In genomic region chr7:24573554-24574338, GRCh38 we compare ENCODE assay signal across 8 cellular contexts. TPM values are rescaled to one million over a fixed set of nuclear protein-coding genes. Genes with fewer than 3 reads are reported as not detected.
A peak's percentile ranks its signal among the peaks of the same experiment; 100 is the strongest.
DNase-seq lines count a peak whose midpoint lies in the region; ATAC-seq lines count a peak whose summit lies in the region.

No MANE protein-coding gene starts in this region.

- H3K4me1 Mint-ChIP-seq in stimulated activated memory B cell treated with anti-CD40 and anti-IgM and Interleukin-4, amounts not matched to agents 10 μg/mL and 1 μg/mL and 100 μg/mL, for 72 hours, result peaks cover 42% of the 10 kb centered on the region

- WGBS in mesendoderm (ENCODE audit: extremely low coverage, insufficient coverage, low lambda C conversion rate), result no CpG with 5 or more reads among the region's 101 CpGs

- H4K5ac ChIP-seq in mesendoderm (ENCODE audit: low read length), result no peak overlapping the region

- peak overlapping the region; percentile 88 for H3K4me3 Mint-ChIP-seq in stimulated activated memory B cell treated with anti-CD40 and anti-IgM and Interleukin-4, amounts not matched to agents 10 μg/mL and 1 μg/mL and 100 μg/mL, for 72 hours

- H3K4ac ChIP-seq in mesendoderm (ENCODE audit: low read depth, low read length), result peak overlapping the region; percentile 83

- H3K27ac ChIP-seq in effector memory CD4-positive, alpha-beta T cell (ENCODE audit: insufficient read depth, low read length, poor library complexity, severe bottlenecking), result peak overlapping the region; percentile 51
- peak overlapping the region; percentile 96 for H3K27ac ChIP-seq in mesendoderm (ENCODE audit: low read depth, low read length)

- ATAC-seq in HG02623 (IDR thresholded peaks at IDR 0.05; ENCODE audit: unreplicated experiment), result peak; percentile 27
- peak; percentile 74 for ATAC-seq in stimulated activated memory B cell treated with anti-CD40 and anti-IgM and Interleukin-4, amounts not matched to agents 10 μg/mL and 1 μg/mL and 100 μg/mL, for 72 hours

- H2AK5ac ChIP-seq in mesendoderm (ENCODE audit: low read length), result no peak overlapping the region

- peak overlapping the region; percentile 87 for H3K56ac ChIP-seq in mesendoderm (ENCODE audit: low read length)

- peaks cover 7% of the 10 kb centered on the region for H3K4me1 ChIP-seq in effector memory CD4-positive, alpha-beta T cell (ENCODE audit: control insufficient read depth, insufficient read depth, low read length, poor library complexity, severe bottlenecking)
- H3K4me1 ChIP-seq in mesendoderm (ENCODE audit: control insufficient read depth, low read depth, low read length), result peaks cover 6% of the 10 kb centered on the region

- H3K23ac ChIP-seq in mesendoderm (ENCODE audit: low read length), result no peak overlapping the region

- peaks cover 32% of the 10 kb centered on the region for H3K79me2 ChIP-seq in mesendoderm (ENCODE audit: control insufficient read depth, insufficient read depth, low read length)

- no peaks in the 10 kb centered on the region for H3K36me3 Mint-ChIP-seq in stimulated activated memory B cell treated with anti-CD40 and anti-IgM and Interleukin-4, amounts not matched to agents 10 μg/mL and 1 μg/mL and 100 μg/mL, for 72 hours

- DNase-seq in NOMO-1 treated with DMSO at 0.1 percent for 48 hours (lab: John Stamatoyannopoulos, UW; ENCODE audit: unreplicated experiment), result peak; percentile 23
- no peak for DNase-seq in NOMO-1 treated with dmso at 0.1 percent for 144 hours (lab: John Stamatoyannopoulos, UW; ENCODE audit: unreplicated experiment)
- peak; percentile 60 for DNase-seq in NCI-H1092 treated with DMSO at 0.1 percent for 48 hours (lab: John Stamatoyannopoulos, UW)
- peak; percentile 43 to 55 for DNase-seq in activated CD4-positive, alpha-beta T cell treated with anti-CD3 and anti-CD28 coated beads, Interleukin-2, amount 50 U/mL, for 48 hours
- peak in 1 of 3 donors; percentile 7 for DNase-seq in effector memory CD4-positive, alpha-beta T cell
- DNase-seq in mesendoderm, result peak; percentile 77

- H3K27ac Mint-ChIP-seq in stimulated activated memory B cell treated with anti-CD40 and anti-IgM and Interleukin-4, amounts not matched to agents 10 μg/mL and 1 μg/mL and 100 μg/mL, for 72 hours, result peak overlapping the region; percentile 77

- peak overlapping the region; percentile 15 for H4K8ac ChIP-seq in mesendoderm (ENCODE audit: low read depth, low read length)

- peak overlapping the region; percentile 74 for H3K4me2 ChIP-seq in mesendoderm (ENCODE audit: low read length)

- H2BK120ac ChIP-seq in mesendoderm (ENCODE audit: low read depth, low read length), result peak overlapping the region; percentile 84

- no peaks in the 10 kb centered on the region for H3K9me3 ChIP-seq in effector memory CD4-positive, alpha-beta T cell (ENCODE audit: control insufficient read depth, low read length)

- peak overlapping the region; percentile 88 for H3K9ac ChIP-seq in mesendoderm (ENCODE audit: low read length)

- H3K79me1 ChIP-seq in mesendoderm (ENCODE audit: low read length), result peaks cover 2% of the 10 kb centered on the region

- H3K18ac ChIP-seq in mesendoderm (ENCODE audit: low read length), result peak overlapping the region; percentile 95

- H3K9me3 Mint-ChIP-seq in stimulated activated memory B cell treated with anti-CD40 and anti-IgM and Interleukin-4, amounts not matched to agents 10 μg/mL and 1 μg/mL and 100 μg/mL, for 72 hours, result no peaks in the 10 kb centered on the region

- H3K4me3 ChIP-seq in effector memory CD4-positive, alpha-beta T cell (ENCODE audit: insufficient read depth, low read depth, low read length, poor library complexity, severe bottlenecking), result peak overlapping the region; percentile 78
- peak overlapping the region; percentile 71 for H3K4me3 ChIP-seq in mesendoderm (ENCODE audit: low read length)

- H3K27me3 Mint-ChIP-seq in stimulated activated memory B cell treated with anti-CD40 and anti-IgM and Interleukin-4, amounts not matched to agents 10 μg/mL and 1 μg/mL and 100 μg/mL, for 72 hours, result no peaks in the 10 kb centered on the region

- H3K36me3 ChIP-seq in effector memory CD4-positive, alpha-beta T cell (ENCODE audit: control insufficient read depth, insufficient read depth, low read length), result no peaks in the 10 kb centered on the region
- H3K36me3 ChIP-seq in mesendoderm (ENCODE audit: control insufficient read depth, insufficient read depth, low read length), result no peaks in the 10 kb centered on the region

- H2BK15ac ChIP-seq in mesendoderm (replicated peaks; ENCODE audit: low read depth), result no peak overlapping the region

- peak overlapping the region; percentile 54 for H2BK5ac ChIP-seq in mesendoderm (ENCODE audit: low read length)

- no peaks in the 10 kb centered on the region for H3K27me3 ChIP-seq in effector memory CD4-positive, alpha-beta T cell (replicated peaks; ENCODE audit: control insufficient read depth, insufficient read depth, low read length, poor library complexity, severe bottlenecking)
- no peaks in the 10 kb centered on the region for H3K27me3 ChIP-seq in mesendoderm (ENCODE audit: insufficient read depth, low read length, poor library complexity)

RNA-seq across cellular contexts. Expression of gene PALS2, which starts 0.5 kb away (rescaled TPM):
- polyA plus RNA-seq in mesendoderm (2013, experiment 1 of 2), result 55.9 TPM
- polyA plus RNA-seq in mesendoderm (2013, experiment 2 of 2), result 55.4 TPM
